8 cellular contexts compared by ENCODE assay signal in genomic region chr20:25623225-25623735, GRCh38. TPM values are rescaled to one million over a fixed set of nuclear protein-coding genes. Genes with fewer than 3 reads are reported as not detected.
DNase-seq lines count a peak whose midpoint lies in the region; ATAC-seq and TF ChIP-seq lines count a peak whose summit lies in the region.

No MANE protein-coding gene starts in this region.

- H3K36me3 ChIP-seq in endocrine pancreas (ENCODE audit: control insufficient read depth, insufficient read depth, low read length) (no peaks in the 10 kb centered on the region), mucosa of descending colon (ENCODE audit: low read depth) (no peaks in the 10 kb centered on the region), subcutaneous abdominal adipose tissue (ENCODE audit: control insufficient read depth in 5 of 5, insufficient read depth in 5 of 5, low read length in 5 of 5) (no peaks in the 10 kb centered on the region)

- H3K4me3 ChIP-seq in endocrine pancreas (ENCODE audit: control insufficient read depth, insufficient read depth, low read length) (peak overlapping the region; percentile 76), mucosa of descending colon (peak overlapping the region; percentile 67), subcutaneous abdominal adipose tissue (ENCODE audit: low read depth in 1 of 5, low read length in 5 of 5) (peak overlapping the region; percentile 82 to 96 (median 94))

- CTCF ChIA-PET in activated CD4-positive, alpha-beta T cell treated with anti-CD3 and anti-CD28 coated beads for 36 hours (lab: Charles Lee): no interaction called here

- H3K9me3 Mint-ChIP-seq in activated CD4-positive, alpha-beta T cell treated with anti-CD3 and anti-CD28 coated beads for 36 hours (ENCODE audit: low read depth): peaks cover 5% of the 10 kb centered on the region

- intact Hi-C loops in activated CD4-positive, alpha-beta T cell treated with anti-CD3 and anti-CD28 coated beads for 36 hours (cut with DNase I, micrococcal nuclease): loop anchor here (1.0 to 10.0 kb wide), 7 partner anchors 38 to 628 kb away; partner anchors contain the start of genes GINS1 (in 2 of the 2), ABHD12 (in 1 of the 2), APMAP (in 1 of the 2) and NINL (in 1 of the 2)
- intact Hi-C loops in mucosa of descending colon (cut with DNase I, micrococcal nuclease): no loop called here

- no peak for TF ChIP-seq CTCF in mucosa of descending colon (IDR thresholded peaks at IDR 0.05)

- H3K27ac ChIP-seq in subcutaneous abdominal adipose tissue (ENCODE audit: low read depth, low read length): peak overlapping the region; percentile 88

- no peak for TF ChIP-seq RAD21 in Ishikawa (IDR thresholded peaks at IDR 0.05; ENCODE audit: low read depth)

- no peaks in the 10 kb centered on the region for H3K27me3 ChIP-seq in endocrine pancreas (ENCODE audit: control insufficient read depth, insufficient read depth, low read length)
- no peaks in the 10 kb centered on the region for H3K27me3 ChIP-seq in subcutaneous abdominal adipose tissue (ENCODE audit: control insufficient read depth in 5 of 5, insufficient read depth in 4 of 5, low read length in 5 of 5)

- peaks cover 21% of the 10 kb centered on the region for H3K4me1 Mint-ChIP-seq in activated CD4-positive, alpha-beta T cell treated with anti-CD3 and anti-CD28 coated beads for 36 hours

- peaks cover 10% of the 10 kb centered on the region for H3K36me3 Mint-ChIP-seq in activated CD4-positive, alpha-beta T cell treated with anti-CD3 and anti-CD28 coated beads for 36 hours (ENCODE audit: low read depth)

- H3K27me3 Mint-ChIP-seq in activated CD4-positive, alpha-beta T cell treated with anti-CD3 and anti-CD28 coated beads for 36 hours: no peaks in the 10 kb centered on the region

- H3K9me3 ChIP-seq in endocrine pancreas (ENCODE audit: control insufficient read depth, low read length) (no peaks in the 10 kb centered on the region), mucosa of descending colon (no peaks in the 10 kb centered on the region), subcutaneous abdominal adipose tissue (ENCODE audit: control insufficient read depth in 5 of 5, low read length in 5 of 5) (no peaks in the 10 kb centered on the region)

- peak overlapping the region; percentile 95 for H3K27ac Mint-ChIP-seq in activated CD4-positive, alpha-beta T cell treated with anti-CD3 and anti-CD28 coated beads for 36 hours

- ATAC-seq in GM21576 (IDR thresholded peaks at IDR 0.05; ENCODE audit: unreplicated experiment) (peak; percentile 18), mucosa of descending colon (peak; percentile 39)
- peak; percentile 8 for ATAC-seq in activated CD4-positive, alpha-beta T cell treated with anti-CD3 and anti-CD28 coated beads for 36 hours

- POLR2A ChIA-PET in activated CD4-positive, alpha-beta T cell treated with anti-CD3 and anti-CD28 coated beads for 36 hours (lab: Charles Lee): no interaction called here

- in situ Hi-C loops in G401 (cut with HindIII; ENCODE audit: low sequenced_read_pairs): no loop called here

- peak overlapping the region; percentile 80 for H3K4me3 Mint-ChIP-seq in activated CD4-positive, alpha-beta T cell treated with anti-CD3 and anti-CD28 coated beads for 36 hours

- no peaks in the 10 kb centered on the region for H3K4me1 ChIP-seq in endocrine pancreas (ENCODE audit: control insufficient read depth, insufficient read depth, low read length)
- peaks cover 12% of the 10 kb centered on the region for H3K4me1 ChIP-seq in mucosa of descending colon (ENCODE audit: low read depth)
- H3K4me1 ChIP-seq in subcutaneous abdominal adipose tissue (ENCODE audit: control insufficient read depth in 5 of 5, insufficient read depth in 5 of 5, low read length in 5 of 5): peaks cover 2 to 20% (median 20%) of the 10 kb centered on the region in 5 donors

- DNase-seq in G401 (ENCODE audit: low spot score): peak; percentile 37
- peak; percentile 60 for DNase-seq in activated CD4-positive, alpha-beta T cell treated with anti-CD3 and anti-CD28 coated beads for 36 hours
- DNase-seq in mucosa of descending colon: peak; percentile 56 to 70 (median 68)
- DNase-seq in NCI-H524 treated with DMSO at 0.1 percent for 48 hours (lab: John Stamatoyannopoulos, UW): no peak

- TF ChIP-seq EP300 in Ishikawa (IDR thresholded peaks at IDR 0.05; ENCODE audit: borderline replicate concordance): no peak

- H3K9ac ChIP-seq in endocrine pancreas (ENCODE audit: control insufficient read depth, insufficient read depth, low read length) (peak overlapping the region; percentile 94), subcutaneous abdominal adipose tissue (ENCODE audit: low read length in 5 of 5) (peak overlapping the region; percentile 89 to 98 (median 90))

TF ChIP-seq in Ishikawa, 13 proteins besides CTCF, POLR2A, EP300 and RAD21:
- no peak for TF ChIP-seq TEAD4 (IDR thresholded peaks at IDR 0.05)
- no peak for TF ChIP-seq TCF12 (IDR thresholded peaks at IDR 0.05; ENCODE audit: low read depth)
- TF ChIP-seq NFIC (IDR thresholded peaks at IDR 0.05): no peak
- 0 out of 2 replicates have a peak, but pooled peaks have one; percentile 19 for TF ChIP-seq REST (IDR thresholded peaks at IDR 0.05; ENCODE audit: low read depth)
- TF ChIP-seq ZBTB7A (IDR thresholded peaks at IDR 0.05; ENCODE audit: low read depth): no peak
- TF ChIP-seq TAF1 (IDR thresholded peaks at IDR 0.05; ENCODE audit: low read depth): no peak; the same call in 1 of the 2 replicates
- no peak for TF ChIP-seq YY1 (IDR thresholded peaks at IDR 0.05; ENCODE audit: low read depth)
- peak; percentile 79 for TF ChIP-seq USF1 (IDR thresholded peaks at IDR 0.05)
- TF ChIP-seq FOXM1 (IDR thresholded peaks at IDR 0.05; ENCODE audit: borderline replicate concordance, low read depth): no peak
- no peak for TF ChIP-seq CREB1 (IDR thresholded peaks at IDR 0.05; ENCODE audit: low read depth)
- TF ChIP-seq MAX (IDR thresholded peaks at IDR 0.05): peak; percentile 79
- no peak for TF ChIP-seq CEBPB (IDR thresholded peaks at IDR 0.05)
- TF ChIP-seq EGR1 (IDR thresholded peaks at IDR 0.05): peak; percentile 54; the same call in 1 of the 2 replicates

RNA-seq across cellular contexts. Expression of gene NANP, which starts 0.5 kb away (rescaled TPM):
- 5.8 and 6.6 TPM in 2 replicates for total RNA-seq in G401 (2014; rRNA removed; shearing (Covaris generic))
- total RNA-seq in activated CD4-positive, alpha-beta T cell treated with anti-CD3 and anti-CD28 coated beads for 36 hours: 1 to 10 TPM; 6.1 to 8.3 TPM
- total RNA-seq in mucosa of descending colon: 1 to 10 TPM; 2.5 to 4.9 (median 2.6) TPM

RNA-seq across cellular contexts. Expression of gene NINL, which starts 37.9 kb away (rescaled TPM):
- total RNA-seq in G401 (2014; rRNA removed; shearing (Covaris generic)): 16.5 and 20.8 TPM in 2 replicates
- total RNA-seq in activated CD4-positive, alpha-beta T cell treated with anti-CD3 and anti-CD28 coated beads for 36 hours: 1 to 10 TPM; 3.3 to 4.1 TPM
- 10 to 100 TPM in 1 of 3 donors, 1 to 10 TPM in 2; 1.8 to 15.1 (median 3.3) TPM for total RNA-seq in mucosa of descending colon

Comparison
In these comparisons a context has a peak if more than half of its experiments do, and no peak if none do; other contexts are left out.
1. intact Hi-C loops: an anchor here in activated CD4-positive, alpha-beta T cell treated with anti-CD3 and anti-CD28 coated beads for 36 hours (1.0 to 10.0 kb wide); none called in mucosa of descending colon.